Comparison of ENCODE assay signal across 10 cellular contexts in the genomic region with DNA sequence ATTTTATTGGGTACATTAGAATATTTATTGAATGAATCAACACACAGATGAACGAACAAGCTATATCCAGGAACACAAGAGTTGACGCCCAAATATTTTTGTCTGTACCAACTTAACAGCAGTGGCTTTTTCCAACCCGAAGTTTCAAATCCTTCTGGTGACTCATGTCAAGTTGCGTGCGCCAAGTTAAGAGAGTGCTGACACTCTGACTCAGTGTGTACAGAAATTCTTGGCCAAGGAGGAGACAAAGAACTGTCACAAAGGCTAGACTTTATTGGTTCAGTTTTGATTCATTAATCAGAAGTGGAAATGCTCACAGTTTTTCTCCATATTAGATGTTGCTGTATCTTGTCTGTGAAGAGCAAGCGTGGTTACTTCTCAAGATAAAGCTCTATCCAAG. TPM values are rescaled to one million over a fixed set of nuclear protein-coding genes. Genes with fewer than 3 reads are reported as not detected.
A peak's percentile ranks its signal among the peaks of the same experiment; 100 is the strongest.
DNase-seq lines count a peak whose midpoint lies in the region; ATAC-seq and TF ChIP-seq lines count a peak whose summit lies in the region.
"Had no signal": no experiment of that assay in that cellular context is flagged by ENCODE, and none has a peak within 500 bp of the region (broad histone marks: within the 10 kb centered on the region; RNA-seq: fewer than 3 reads in every experiment).

No MANE protein-coding gene starts in this region.

- no peaks in the 10 kb centered on the region for H3K36me3 ChIP-seq in A673 (ENCODE audit: insufficient read depth, low read length, poor library complexity, severe bottlenecking)
- H3K36me3 ChIP-seq in lung (ENCODE audit: control insufficient read depth in 2 of 2, insufficient read depth in 2 of 2, low read length in 2 of 2), result no peaks in the 10 kb centered on the region
- H3K36me3 ChIP-seq: neutrophil had no signal

- H3K4me3 ChIP-seq in A673 (ENCODE audit: low read depth, low read length, poor library complexity, severe bottlenecking) (no peak overlapping the region), lung (no peak overlapping the region)

- no TSS peak for BruUV-seq in A673 (replicated peaks; lab: Mats Ljungman, UMichigan)

- H3K9me3 ChIP-seq in A673 (ENCODE audit: low read depth, low read length, poor library complexity, severe bottlenecking), result no peaks in the 10 kb centered on the region
- no peaks in the 10 kb centered on the region for H3K9me3 ChIP-seq in lung (ENCODE audit: control insufficient read depth in 2 of 2, insufficient read depth in 1 of 2, low read length in 1 of 2)
- H3K9me3 ChIP-seq: neutrophil had no signal

- intact Hi-C loops in A673 (cut with micrococcal nuclease; ENCODE audit: unreplicated experiment), result no loop called here

- ATAC-seq in lung (ENCODE audit: insufficient read depth, low FRiP score) (peak; percentile 89), GM21423 (IDR thresholded peaks at IDR 0.05; ENCODE audit: unreplicated experiment) (no peak)

- peaks cover 20% of the 10 kb centered on the region for H3K4me1 ChIP-seq in A673 (ENCODE audit: insufficient read depth, low read length, poor library complexity, severe bottlenecking)
- H3K4me1 ChIP-seq in lung (ENCODE audit: control insufficient read depth in 2 of 2, insufficient read depth in 2 of 2, low read length in 2 of 2), result peaks cover 0 to 3% of the 10 kb centered on the region in 2 donors

- DNase-seq in A673 (ENCODE audit: low spot score) (peak; percentile 64), LoVo (ENCODE audit: low spot score) (peak; percentile 88), caudate nucleus (lab: John Stamatoyannopoulos, UW) (peak in 2 of 61 donors; percentile 6 to 25), lung (ENCODE audit: low spot score) (no peak), HK-2 (ENCODE audit: unreplicated experiment) (no peak), cortex of kidney (lab: John Stamatoyannopoulos, UW) (no peak)
- DNase-seq in activated naive CD4-positive, alpha-beta T cell (lab: John Stamatoyannopoulos, UW), result no peak
- DNase-seq: H9 had no signal

- H3K27ac ChIP-seq in A673 (ENCODE audit: low read depth, low read length, poor library complexity, severe bottlenecking) (peak overlapping the region; percentile 6), caudate nucleus (ENCODE audit: low read depth, low read length) (peak overlapping the region; percentile 48), lung (ENCODE audit: low read depth in 1 of 2, low read length in 1 of 2) (peak overlapping the region in 1 of 2 donors; percentile 92)
- H3K27ac ChIP-seq: neutrophil had no signal

- TF ChIP-seq CTCF in A673 (conservative IDR thresholded peaks at IDR 0.05; ENCODE audit: low read depth, low read length), result no peak
- TF ChIP-seq CTCF in lung (IDR thresholded peaks at IDR 0.05; ENCODE audit: control extremely low read depth, extremely low read depth), result no peak

- no peaks in the 10 kb centered on the region for H3K27me3 ChIP-seq in A673 (replicated peaks; ENCODE audit: insufficient read depth, low read depth, low read length, poor library complexity)
- no peaks in the 10 kb centered on the region for H3K27me3 ChIP-seq in lung (ENCODE audit: control insufficient read depth, insufficient read depth)
- H3K27me3 ChIP-seq: neutrophil had no signal

- WGBS in lung, 2 donors, result 34 to 52% methylated on average over 6 of the region's 6 CpGs

- CTCF ChIA-PET in A673 (lab: Charles Lee), result no interaction called here

- POLR2A ChIA-PET in A673 (lab: Charles Lee; ENCODE audit: low non-redundant PET), result no interaction called here

RNA-seq across cellular contexts. Expression of a gene that starts 59.6 kb away (rescaled TPM):
- 28.8 and 28.9 TPM in 2 replicates for total RNA-seq in A673 (2021)
- total RNA-seq in lung, result 10 to 100 TPM; 25.7 to 57.7 TPM
- 10 to 100 TPM in 1 of 2 donors, 1 to 10 TPM in 1; 8.8 to 11.7 TPM for polyA plus RNA-seq in lung

Comparison
In these comparisons a context has a peak if more than half of its experiments do, and no peak if none do; other contexts are left out.
1. DNase-seq: peak in A673 (single experiment) and LoVo (single experiment); none in lung (single experiment), HK-2 (single experiment), cortex of kidney (single experiment) and activated naive CD4-positive, alpha-beta T cell (0 of 4).